In the genomic region with DNA sequence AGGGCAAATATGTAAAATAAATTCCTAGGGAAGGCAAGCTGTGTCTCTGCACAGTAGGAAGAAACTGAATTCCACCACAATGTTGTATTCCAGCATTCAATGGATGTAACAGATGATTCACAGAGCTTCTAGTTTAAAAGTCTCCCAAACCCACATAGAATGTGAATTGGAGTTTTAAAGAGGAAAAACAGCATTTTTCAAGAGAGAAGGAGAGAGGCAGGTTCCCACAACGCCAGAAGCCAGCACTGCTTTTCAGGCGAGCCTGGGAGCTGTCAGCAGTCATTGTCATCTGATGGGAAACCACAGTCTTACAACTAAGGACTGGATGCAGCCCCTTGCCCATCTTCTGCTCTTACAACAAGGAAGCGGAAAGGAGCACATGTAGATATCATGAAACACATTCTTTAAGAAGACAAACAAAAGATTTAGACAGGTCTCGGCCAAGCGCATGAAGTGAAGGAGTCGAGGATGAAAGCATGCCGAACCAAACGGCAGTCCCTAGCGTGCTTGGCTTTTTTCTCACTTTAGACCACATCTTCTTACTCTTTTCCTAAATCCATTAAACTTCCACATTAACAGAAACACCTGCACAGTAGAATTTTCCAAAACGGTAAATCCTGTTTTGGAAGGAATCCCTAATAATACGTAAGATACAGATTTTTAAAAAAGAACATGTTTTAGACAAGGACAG, we compare ENCODE assay signal across 9 cellular contexts. TPM values are rescaled to one million over a fixed set of nuclear protein-coding genes. Genes with fewer than 3 reads are reported as not detected.
DNase-seq lines count a peak whose midpoint lies in the region; ATAC-seq and TF ChIP-seq lines count a peak whose summit lies in the region.
"Had no signal": no experiment of that assay in that cellular context is flagged by ENCODE, and none has a peak within 500 bp of the region (broad histone marks: within the 10 kb centered on the region; RNA-seq: fewer than 3 reads in every experiment).

No MANE protein-coding gene starts in this region.

- no peak overlapping the region for H3K27ac Mint-ChIP-seq in activated naive CD8-positive, alpha-beta T cell
- H3K27ac Mint-ChIP-seq in activated naive CD8-positive, alpha-beta T cell treated with anti-CD3 and anti-CD28 coated beads, Interleukin-2, amount 50 U/mL, for 24 hours, result no peak overlapping the region
- no peak overlapping the region for H3K27ac Mint-ChIP-seq in mesothelial cell of epicardium

- H3K4me3 Mint-ChIP-seq in activated naive CD8-positive, alpha-beta T cell, result peak overlapping the region; percentile 49
- no peak overlapping the region for H3K4me3 Mint-ChIP-seq in activated naive CD8-positive, alpha-beta T cell treated with anti-CD3 and anti-CD28 coated beads, Interleukin-2, amount 50 U/mL, for 24 hours
- H3K4me3 Mint-ChIP-seq in mesothelial cell of epicardium, result peak overlapping the region; percentile 91

- H3K27me3 Mint-ChIP-seq in activated naive CD8-positive, alpha-beta T cell, result peaks cover 33% of the 10 kb centered on the region
- peaks cover 53% of the 10 kb centered on the region for H3K27me3 Mint-ChIP-seq in activated naive CD8-positive, alpha-beta T cell treated with anti-CD3 and anti-CD28 coated beads, Interleukin-2, amount 50 U/mL, for 24 hours
- peaks cover 61% of the 10 kb centered on the region for H3K27me3 Mint-ChIP-seq in mesothelial cell of epicardium (ENCODE audit: low read depth)

- H3K27me3 ChIP-seq in breast epithelium, result peaks cover 0 to 11% of the 10 kb centered on the region in 2 donors

- no peaks in the 10 kb centered on the region for H3K9me3 ChIP-seq in breast epithelium
- H3K9me3 ChIP-seq: SJSA1 had no signal

- peak overlapping the region in 1 of 2 donors; percentile 61 for H3K27ac ChIP-seq in breast epithelium
- H3K27ac ChIP-seq: SJSA1 had no signal

- H3K4me3 ChIP-seq in breast epithelium, result peak overlapping the region; percentile 31 to 56 (median 46)

- TF ChIP-seq CTCF in breast epithelium (IDR thresholded peaks at IDR 0.05) (no peak), mesothelial cell of epicardium (IDR thresholded peaks at IDR 0.05; ENCODE audit: unreplicated experiment) (no peak)

- peaks cover 10% of the 10 kb centered on the region for H3K4me1 Mint-ChIP-seq in activated naive CD8-positive, alpha-beta T cell (ENCODE audit: low read depth)
- H3K4me1 Mint-ChIP-seq in activated naive CD8-positive, alpha-beta T cell treated with anti-CD3 and anti-CD28 coated beads, Interleukin-2, amount 50 U/mL, for 24 hours, result peaks cover 6% of the 10 kb centered on the region
- peaks cover 12% of the 10 kb centered on the region for H3K4me1 Mint-ChIP-seq in mesothelial cell of epicardium

- H3K9me3 Mint-ChIP-seq in activated naive CD8-positive, alpha-beta T cell (ENCODE audit: low read depth), result no peaks in the 10 kb centered on the region
- no peaks in the 10 kb centered on the region for H3K9me3 Mint-ChIP-seq in activated naive CD8-positive, alpha-beta T cell treated with anti-CD3 and anti-CD28 coated beads, Interleukin-2, amount 50 U/mL, for 24 hours
- no peaks in the 10 kb centered on the region for H3K9me3 Mint-ChIP-seq in mesothelial cell of epicardium

- TF ChIP-seq POLR2A in breast epithelium (IDR thresholded peaks at IDR 0.05), result no peak

- no peaks in the 10 kb centered on the region for H3K4me1 ChIP-seq in breast epithelium
- H3K4me1 ChIP-seq: SJSA1 had no signal

- H3K36me3 Mint-ChIP-seq in activated naive CD8-positive, alpha-beta T cell, result no peaks in the 10 kb centered on the region
- no peaks in the 10 kb centered on the region for H3K36me3 Mint-ChIP-seq in activated naive CD8-positive, alpha-beta T cell treated with anti-CD3 and anti-CD28 coated beads, Interleukin-2, amount 50 U/mL, for 24 hours (ENCODE audit: low read depth)
- no peaks in the 10 kb centered on the region for H3K36me3 Mint-ChIP-seq in mesothelial cell of epicardium

- intact Hi-C loops in breast epithelium (cut with DNase I; ENCODE audit: low total_unique reads), result no loop called here
- intact Hi-C loops in posterior vena cava (cut with DNase I), result no loop called here

- H3K36me3 ChIP-seq in breast epithelium, result no peaks in the 10 kb centered on the region
- H3K36me3 ChIP-seq: SJSA1 had no signal

- ATAC-seq in activated naive CD8-positive, alpha-beta T cell treated with anti-CD3 and anti-CD28 coated beads, Interleukin-2, amount 50 U/mL, for 24 hours, result no peak
- ATAC-seq in GM19351 (IDR thresholded peaks at IDR 0.05; ENCODE audit: unreplicated experiment), result no peak

- DNase-seq in activated naive CD8-positive, alpha-beta T cell treated with anti-CD3 and anti-CD28 coated beads, Interleukin-2, amount 50 U/mL, for 24 hours, result no peak
- DNase-seq in breast epithelium (ENCODE audit: low spot score in 2 of 2) (no peak), mesothelial cell of epicardium (ENCODE audit: low spot score in 2 of 2, unreplicated experiment in 2 of 2) (no peak), superior temporal gyrus (ENCODE audit: extremely low spot score) (peak; percentile 76), posterior vena cava (ENCODE audit: low spot score) (no peak)
- no peak for DNase-seq in stimulated activated naive CD4-positive, alpha-beta T cell (lab: John Stamatoyannopoulos, UW)

RNA-seq across cellular contexts. Expression of gene DIRAS2, which starts 0.6 kb away (rescaled TPM):
- total RNA-seq in breast epithelium (1 to 10 TPM in 1 of 3 donors, under 1 TPM in 1, not detected in 1; under 0.01 to 1.2 TPM), mesothelial cell of epicardium (0.04 to 0.14 TPM in 2 of 3 replicates, not detected in the other), posterior vena cava (not detected)
- total RNA-seq: SJSA1 had no signal
